ENCODE assay signal across 16 cellular contexts in genomic region chrX:44432641-44433040, GRCh38.
DNase-seq lines count a peak whose midpoint lies in the region; ATAC-seq, FAIRE-seq and TF ChIP-seq lines count a peak whose summit lies in the region.
"Had no signal": no experiment of that assay in that cellular context is flagged by ENCODE, and none has a peak within 500 bp of the region (broad histone marks: within the 10 kb centered on the region; RNA-seq: fewer than 3 reads in every experiment).

No MANE protein-coding gene starts in this region.

- no peaks in the 10 kb centered on the region for H3K9me3 ChIP-seq in astrocyte (ENCODE audit: insufficient read depth, low read depth, low read length)
- H3K9me3 ChIP-seq: suprapubic skin had no signal

- peak; percentile 98 for FAIRE-seq in astrocyte (lab: Jason Lieb, UNC)

- no peaks in the 10 kb centered on the region for H3K27me3 ChIP-seq in astrocyte (ENCODE audit: insufficient read depth, low read length)
- H3K27me3 ChIP-seq: suprapubic skin had no signal

- H3K27ac ChIP-seq in astrocyte (ENCODE audit: low read depth, low read length), result no peak overlapping the region
- H3K27ac ChIP-seq: suprapubic skin had no signal

- H3K27ac Mint-ChIP-seq in astrocyte (ENCODE audit: unreplicated experiment), result no peak overlapping the region
- H3K27ac Mint-ChIP-seq: activated CD8-positive, alpha-beta T cell treated with anti-CD3 and anti-CD28 coated beads, Interleukin-2, amount 10 ng/mL, durations not matched to agents 7 days and 5 days; natural killer cell treated with Interleukin-12 subunit alpha and Interleukin-12 subunit beta and Interleukin-15 and Interleukin-18, amount 100 ng/mL, for 72 hours; T-helper 1 cell treated with Interleukin-12 subunit alpha and Interleukin-12 subunit beta and Interleukin-4 antibody, amounts not matched to agents 30 μg/mL and 1 μg/mL, for 36 hours had no signal

- H3K4me2 ChIP-seq in astrocyte (ENCODE audit: low read length), result no peak overlapping the region

- H3K4me1 Mint-ChIP-seq in astrocyte (ENCODE audit: low read depth, unreplicated experiment), result peaks cover 15% of the 10 kb centered on the region
- H3K4me1 Mint-ChIP-seq: central memory CD8-positive, alpha-beta T cell had no signal

- no peaks in the 10 kb centered on the region for H3K79me2 ChIP-seq in astrocyte (ENCODE audit: insufficient read depth, low read length)

- TF ChIP-seq CTCF in astrocyte (IDR thresholded peaks at IDR 0.05; ENCODE audit: insufficient read depth, low read depth, low read length), result no peak

- H3K27me3 Mint-ChIP-seq in astrocyte (ENCODE audit: low read depth, unreplicated experiment), result no peaks in the 10 kb centered on the region

- no peaks in the 10 kb centered on the region for H3K36me3 ChIP-seq in astrocyte (ENCODE audit: insufficient read depth, low read length)
- H3K36me3 ChIP-seq: suprapubic skin had no signal

- DNase-seq in EL (peak; percentile 9), HS-27A (ENCODE audit: low read depth) (peak; percentile 17), astrocyte (ENCODE audit: low read depth) (no peak), iPS DF 19.7 (ENCODE audit: low read depth, low spot score) (peak; percentile 47), GOT3 (lab: John Stamatoyannopoulos, UW) (no peak), NCI-H524 treated with DMSO at 0.1 percent for 48 hours (lab: John Stamatoyannopoulos, UW) (no peak)
- DNase-seq: activated CD8-positive, alpha-beta T cell treated with anti-CD3 and anti-CD28 coated beads, Interleukin-2, amount 10 ng/mL, durations not matched to agents 7 days and 5 days; activated naive CD4-positive, alpha-beta T cell; kidney glomerular epithelial cell; NCI-H1105 treated with DMSO at 0.1 percent for 48 hours had no signal

- no peak for ATAC-seq in GM21360 (IDR thresholded peaks at IDR 0.05; ENCODE audit: unreplicated experiment)
- ATAC-seq in GM18873 (IDR thresholded peaks at IDR 0.05; ENCODE audit: low FRiP score, unreplicated experiment), result no peak
- ATAC-seq: activated CD8-positive, alpha-beta T cell treated with anti-CD3 and anti-CD28 coated beads, Interleukin-2, amount 10 ng/mL, durations not matched to agents 7 days and 5 days; natural killer cell treated with Interleukin-12 subunit alpha and Interleukin-12 subunit beta and Interleukin-15 and Interleukin-18, amount 100 ng/mL, for 72 hours had no signal

- peaks cover 3% of the 10 kb centered on the region for H3K9me3 Mint-ChIP-seq in astrocyte (ENCODE audit: unreplicated experiment)
- H3K9me3 Mint-ChIP-seq: central memory CD8-positive, alpha-beta T cell; natural killer cell treated with Interleukin-12 subunit alpha and Interleukin-12 subunit beta and Interleukin-15 and Interleukin-18, amount 100 ng/mL, for 72 hours; T-helper 1 cell treated with Interleukin-12 subunit alpha and Interleukin-12 subunit beta and Interleukin-4 antibody, amounts not matched to agents 30 μg/mL and 1 μg/mL, for 36 hours had no signal

- H3K36me3 Mint-ChIP-seq in astrocyte (ENCODE audit: low read depth, unreplicated experiment), result no peaks in the 10 kb centered on the region
- H3K36me3 Mint-ChIP-seq: natural killer cell treated with Interleukin-12 subunit alpha and Interleukin-12 subunit beta and Interleukin-15 and Interleukin-18, amount 100 ng/mL, for 72 hours had no signal

- no peaks in the 10 kb centered on the region for H3K4me1 ChIP-seq in astrocyte (ENCODE audit: insufficient read depth, low read length)

- no peak overlapping the region for H2AFZ ChIP-seq in astrocyte (ENCODE audit: low read depth, low read length)

- no peak overlapping the region for H3K4me3 Mint-ChIP-seq in astrocyte (ENCODE audit: unreplicated experiment)
- H3K4me3 Mint-ChIP-seq: activated CD8-positive, alpha-beta T cell treated with anti-CD3 and anti-CD28 coated beads, Interleukin-2, amount 10 ng/mL, durations not matched to agents 7 days and 5 days; central memory CD8-positive, alpha-beta T cell; natural killer cell treated with Interleukin-12 subunit alpha and Interleukin-12 subunit beta and Interleukin-15 and Interleukin-18, amount 100 ng/mL, for 72 hours; T-helper 1 cell treated with Interleukin-12 subunit alpha and Interleukin-12 subunit beta and Interleukin-4 antibody, amounts not matched to agents 30 μg/mL and 1 μg/mL, for 36 hours had no signal

- no peak overlapping the region for H3K4me3 ChIP-seq in astrocyte (ENCODE audit: insufficient read depth, low read depth, low read length)
- H3K4me3 ChIP-seq: suprapubic skin had no signal

- no peaks in the 10 kb centered on the region for H4K20me1 ChIP-seq in astrocyte (ENCODE audit: insufficient read depth, low read length)

- H3K9ac ChIP-seq in astrocyte (ENCODE audit: low read length), result no peak overlapping the region

Comparison
In these comparisons a context has a peak if more than half of its experiments do, and no peak if none do; other contexts are left out.
1. DNase-seq: peak in EL (single experiment), HS-27A (single experiment) and iPS DF 19.7 (single experiment); none in astrocyte (single experiment), GOT3 (single experiment) and NCI-H524 treated with DMSO at 0.1 percent for 48 hours (single experiment).